Comparison of ENCODE assay signal across 21 cellular contexts in genomic region chr3:66322436-66322835, GRCh38.
DNase-seq lines count a peak whose midpoint lies in the region; ATAC-seq and TF ChIP-seq lines count a peak whose summit lies in the region.
"Had no signal": no experiment of that assay in that cellular context is flagged by ENCODE, and none has a peak within 500 bp of the region (broad histone marks: within the 10 kb centered on the region; RNA-seq: fewer than 3 reads in every experiment).

No MANE protein-coding gene starts in this region.

- no peaks in the 10 kb centered on the region for H3K9me3 Mint-ChIP-seq in Calu3 (ENCODE audit: low read depth, unreplicated experiment)
- H3K9me3 Mint-ChIP-seq: IgD-negative memory B cell; T-helper 1 cell treated with Interleukin-12 subunit alpha and Interleukin-12 subunit beta and Interleukin-4 antibody, amounts not matched to agents 30 μg/mL and 1 μg/mL, for 36 hours had no signal

- ATAC-seq in HG03159 (IDR thresholded peaks at IDR 0.05; ENCODE audit: unreplicated experiment) (no peak), GM21367 (IDR thresholded peaks at IDR 0.05; ENCODE audit: unreplicated experiment) (no peak)
- ATAC-seq: HCT116, Panc1 had no signal

- H3K27ac Mint-ChIP-seq in Calu3 (ENCODE audit: unreplicated experiment), result no peak overlapping the region
- H3K27ac Mint-ChIP-seq: CD14-positive monocyte; IgD-negative memory B cell; T-helper 1 cell treated with Interleukin-12 subunit alpha and Interleukin-12 subunit beta and Interleukin-4 antibody, amounts not matched to agents 30 μg/mL and 1 μg/mL, for 36 hours had no signal

- no peak for TF ChIP-seq CTCF in Calu3 (IDR thresholded peaks at IDR 0.05; ENCODE audit: unreplicated experiment)

- BruUV-seq in Calu3 (replicated peaks; lab: Mats Ljungman, UMichigan), result no TSS peak

- DNase-seq in GM03348 (ENCODE audit: low spot score) (peak; percentile 17), SK-N-MC (ENCODE audit: low read depth, low spot score) (no peak), epidermal melanocyte (ENCODE audit: insufficient read length, low spot score) (peak; percentile 38), myocyte (ENCODE audit: low read depth) (peak; percentile 35), Calu3 (no peak)
- no peak for DNase-seq in activated CD8-positive, alpha-beta memory T cell treated with anti-CD3 and anti-CD28 coated beads, Interleukin-2, amount 50 U/mL, for 4 hours
- DNase-seq: DMS79, GOT3, Karpas-422, NCI-H1092 treated with DMSO at 0.1 percent for 48 hours, NCI-H1436 treated with DMSO at 0.1 percent for 48 hours, NCI-H1930, NCI-H2227 treated with DMSO at 0.1 percent for 48 hours, NCI-H510A had no signal

- no peaks in the 10 kb centered on the region for H3K27me3 Mint-ChIP-seq in Calu3 (ENCODE audit: unreplicated experiment)
- H3K27me3 Mint-ChIP-seq: IgD-negative memory B cell had no signal

- peak overlapping the region; percentile 72 for H3K27ac ChIP-seq in SK-N-MC

- peaks cover 13% of the 10 kb centered on the region for H3K4me1 Mint-ChIP-seq in Calu3 (ENCODE audit: low read depth, unreplicated experiment)

- no peak overlapping the region for H3K4me3 Mint-ChIP-seq in Calu3 (ENCODE audit: low read depth, unreplicated experiment)
- H3K4me3 Mint-ChIP-seq: CD14-positive monocyte; IgD-negative memory B cell; T-helper 1 cell treated with Interleukin-12 subunit alpha and Interleukin-12 subunit beta and Interleukin-4 antibody, amounts not matched to agents 30 μg/mL and 1 μg/mL, for 36 hours had no signal

- no peaks in the 10 kb centered on the region for H3K36me3 Mint-ChIP-seq in Calu3 (ENCODE audit: insufficient read depth, unreplicated experiment)

- no peaks in the 10 kb centered on the region for H3K36me3 ChIP-seq in SK-N-MC (ENCODE audit: insufficient read depth, low read length)

- H3K4me3 ChIP-seq in SK-N-MC, result 0 out of 2 replicates have a peak overlapping the region, but pooled peaks have one; percentile 3

- intact Hi-C loops in Calu3 (cut with micrococcal nuclease; ENCODE audit: unreplicated experiment), result no loop called here

- CTCF ChIA-PET in Calu3 (lab: Charles Lee), result no interaction called here

- peak overlapping the region; percentile 15 for H3K9ac ChIP-seq in SK-N-MC (ENCODE audit: insufficient read length)

- H3K9me3 ChIP-seq in SK-N-MC (ENCODE audit: low read depth, low read length), result no peaks in the 10 kb centered on the region

Comparison
In these comparisons a context has a peak if more than half of its experiments do, and no peak if none do; other contexts are left out.
1. DNase-seq: peak in GM03348 (single experiment), epidermal melanocyte (single experiment) and myocyte (single experiment); none in SK-N-MC (single experiment), activated CD8-positive, alpha-beta memory T cell treated with anti-CD3 and anti-CD28 coated beads, Interleukin-2, amount 50 U/mL, for 4 hours (single experiment) and Calu3 (single experiment).